Comparison of ENCODE assay signal across 33 cellular contexts in the genomic region with DNA sequence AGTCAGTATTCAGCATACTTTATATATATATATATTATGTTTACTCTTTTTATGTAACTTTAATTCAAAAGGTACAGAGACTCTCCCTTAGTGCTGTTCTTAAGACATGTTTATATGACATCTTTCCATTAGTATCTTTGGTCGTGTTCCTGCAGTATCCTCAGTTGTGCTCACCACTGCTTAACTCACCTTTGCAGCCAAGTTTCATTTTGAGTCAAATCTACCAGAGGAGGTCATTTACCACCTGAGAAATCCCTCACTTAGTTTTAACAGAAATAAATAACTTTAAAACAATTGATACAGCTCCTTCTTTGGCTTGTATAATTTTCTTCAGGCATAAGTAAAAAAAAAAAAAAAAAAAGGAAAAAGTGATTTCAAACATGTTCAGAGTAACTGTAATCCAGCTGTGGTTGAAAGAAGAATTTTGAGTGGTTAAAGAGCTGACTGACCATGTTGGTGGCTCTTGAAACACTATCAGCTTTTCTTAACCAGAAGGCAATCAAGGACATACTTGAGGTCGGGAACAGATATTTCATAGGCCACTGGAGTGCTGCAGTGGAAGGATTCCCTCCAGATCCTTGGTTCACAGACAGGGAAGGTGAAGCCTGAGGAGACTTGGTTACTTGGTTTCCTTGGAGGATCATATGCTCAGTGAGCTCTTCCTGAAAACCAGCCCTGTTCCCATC.
DNase-seq lines count a peak whose midpoint lies in the region; ATAC-seq, FAIRE-seq and TF ChIP-seq lines count a peak whose summit lies in the region.
"Had no signal": no experiment of that assay in that cellular context is flagged by ENCODE, and none has a peak within 500 bp of the region (broad histone marks: within the 10 kb centered on the region; RNA-seq: fewer than 3 reads in every experiment).

No MANE protein-coding gene starts in this region.

- POLR2A ChIA-PET in CD4-positive, alpha-beta memory T cell (lab: Charles Lee; ENCODE audit: partially characterized antibody), result no interaction called here

- H3K27ac ChIP-seq in CD4-positive, alpha-beta memory T cell (ENCODE audit: low read depth, low read length), result no peak overlapping the region
- H3K27ac ChIP-seq: breast epithelium, gastrocnemius medialis, hepatocyte, prostate gland, right lobe of liver, thoracic aorta, uterus had no signal

- peaks cover 18% of the 10 kb centered on the region for H3K4me1 Mint-ChIP-seq in neural crest cell
- H3K4me1 Mint-ChIP-seq in CD4-positive, alpha-beta memory T cell, result no peaks in the 10 kb centered on the region
- H3K4me1 Mint-ChIP-seq: activated naive CD4-positive, alpha-beta T cell treated with anti-CD3 and anti-CD28 coated beads, Interleukin-2, amount 10 ng/mL, durations not matched to agents 7 days and 5 days; naive thymus-derived CD8-positive, alpha-beta T cell; stimulated activated naive CD8-positive, alpha-beta T cell treated with anti-CD3 and anti-CD28 coated beads, Interleukin-15, amount 100 ng/mL, for 72 hours had no signal

- intact Hi-C loops in CD4-positive, alpha-beta memory T cell (cut with micrococcal nuclease), result no loop called here

- peak; percentile 41 for DNase-seq in GM12865 (ENCODE audit: low read depth)
- no peak for DNase-seq in GM19239 (ENCODE audit: insufficient read length, low spot score)
- DNase-seq in neural crest cell (ENCODE audit: low read depth, low spot score), result no peak
- DNase-seq in CD4-positive, alpha-beta memory T cell, result no peak
- no peak for DNase-seq in NCI-H146 (lab: John Stamatoyannopoulos, UW)
- DNase-seq: ACHN; activated CD4-positive, alpha-beta T cell treated with anti-CD3 and anti-CD28 coated beads, Interleukin-2, amount 50 U/mL, for 48 hours; activated naive CD4-positive, alpha-beta T cell treated with anti-CD3 and anti-CD28 coated beads, Interleukin-2, amount 10 ng/mL, durations not matched to agents 7 days and 5 days; activated T-cell treated with anti-CD3 and anti-CD28 coated beads, Interleukin-2, amount 50 U/mL, for 72 hours; BE2C; DMS153; gastrocnemius medialis; H9; naive thymus-derived CD8-positive, alpha-beta T cell; NCI-H1436 treated with DMSO at 0.1 percent for 48 hours; NCI-H446 treated with DMSO at 0.1 percent for 48 hours; NCI-H774; nucleus accumbens; right lobe of liver; SHP77; stimulated activated CD4-positive, alpha-beta T cell treated with anti-CD3 and anti-CD28 coated beads, Interleukin-12 subunit alpha, Interleukin-12 subunit beta, amount 100 ng/mL, for 4 hours; stimulated activated CD4-positive, alpha-beta T cell treated with anti-CD3 and anti-CD28 coated beads, Interleukin-2, amount 100 ng/mL, for 48 hours; stimulated activated naive CD8-positive, alpha-beta T cell treated with anti-CD3 and anti-CD28 coated beads, Interleukin-15, amount 100 ng/mL, for 72 hours; T-helper 2 cell; uterus had no signal

- H3K27me3 Mint-ChIP-seq in neural crest cell (ENCODE audit: low read depth), result no peaks in the 10 kb centered on the region
- peaks cover 3 to 6% of the 10 kb centered on the region in 2 donors for H3K27me3 Mint-ChIP-seq in CD4-positive, alpha-beta memory T cell
- H3K27me3 Mint-ChIP-seq: activated naive CD4-positive, alpha-beta T cell treated with anti-CD3 and anti-CD28 coated beads, Interleukin-2, amount 10 ng/mL, durations not matched to agents 7 days and 5 days had no signal

- peak overlapping the region; percentile 1 for H3K27ac Mint-ChIP-seq in neural crest cell (ENCODE audit: unreplicated experiment)
- no peak overlapping the region for H3K27ac Mint-ChIP-seq in CD4-positive, alpha-beta memory T cell
- H3K27ac Mint-ChIP-seq: activated naive CD4-positive, alpha-beta T cell treated with anti-CD3 and anti-CD28 coated beads, Interleukin-2, amount 10 ng/mL, durations not matched to agents 7 days and 5 days; activated T-cell treated with anti-CD3 and anti-CD28 coated beads, Interleukin-2, amount 50 U/mL, for 72 hours; H9; naive thymus-derived CD8-positive, alpha-beta T cell; stimulated activated naive CD8-positive, alpha-beta T cell treated with anti-CD3 and anti-CD28 coated beads, Interleukin-15, amount 100 ng/mL, for 72 hours had no signal

- no peak overlapping the region for H3K4me3 Mint-ChIP-seq in neural crest cell
- H3K4me3 Mint-ChIP-seq in CD4-positive, alpha-beta memory T cell, result no peak overlapping the region
- H3K4me3 Mint-ChIP-seq: activated naive CD4-positive, alpha-beta T cell treated with anti-CD3 and anti-CD28 coated beads, Interleukin-2, amount 10 ng/mL, durations not matched to agents 7 days and 5 days; activated T-cell treated with anti-CD3 and anti-CD28 coated beads, Interleukin-2, amount 50 U/mL, for 72 hours; H9; naive thymus-derived CD8-positive, alpha-beta T cell; stimulated activated naive CD8-positive, alpha-beta T cell treated with anti-CD3 and anti-CD28 coated beads, Interleukin-15, amount 100 ng/mL, for 72 hours had no signal

- no peaks in the 10 kb centered on the region for H3K9me3 Mint-ChIP-seq in neural crest cell
- no peaks in the 10 kb centered on the region for H3K9me3 Mint-ChIP-seq in CD4-positive, alpha-beta memory T cell
- H3K9me3 Mint-ChIP-seq: activated naive CD4-positive, alpha-beta T cell treated with anti-CD3 and anti-CD28 coated beads, Interleukin-2, amount 10 ng/mL, durations not matched to agents 7 days and 5 days; activated T-cell treated with anti-CD3 and anti-CD28 coated beads, Interleukin-2, amount 50 U/mL, for 72 hours; H9; stimulated activated naive CD8-positive, alpha-beta T cell treated with anti-CD3 and anti-CD28 coated beads, Interleukin-15, amount 100 ng/mL, for 72 hours had no signal

- H3K27me3 ChIP-seq in CD4-positive, alpha-beta memory T cell (ENCODE audit: insufficient read depth, low read length), result no peaks in the 10 kb centered on the region
- H3K27me3 ChIP-seq: BE2C, breast epithelium, gastrocnemius medialis, hepatocyte, right lobe of liver, uterus had no signal

- no peak overlapping the region for H3K4me3 ChIP-seq in GM12865 (ENCODE audit: low read depth, low read length)
- no peak overlapping the region for H3K4me3 ChIP-seq in CD4-positive, alpha-beta memory T cell (ENCODE audit: low read length in 2 of 2)
- H3K4me3 ChIP-seq: breast epithelium, gastrocnemius medialis, hepatocyte, prostate gland, right lobe of liver, thoracic aorta, uterus had no signal

- H3K4me1 ChIP-seq in CD4-positive, alpha-beta memory T cell (ENCODE audit: insufficient read depth, low read length), result no peaks in the 10 kb centered on the region
- H3K4me1 ChIP-seq: breast epithelium, prostate gland, right lobe of liver, uterus had no signal

- H3K36me3 ChIP-seq in CD4-positive, alpha-beta memory T cell (ENCODE audit: insufficient read depth, low read length), result no peaks in the 10 kb centered on the region
- H3K36me3 ChIP-seq: BE2C, breast epithelium, gastrocnemius medialis, prostate gland, right lobe of liver, thoracic aorta, uterus had no signal

- TF ChIP-seq CTCF in GM12865 (IDR thresholded peaks at IDR 0.05; ENCODE audit: insufficient read depth, low read depth, low read length, missing control alignments) (no peak), neural crest cell (conservative IDR thresholded peaks at IDR 0.05) (no peak)

- H3K36me3 Mint-ChIP-seq in neural crest cell (ENCODE audit: low read depth), result no peaks in the 10 kb centered on the region
- no peaks in the 10 kb centered on the region for H3K36me3 Mint-ChIP-seq in CD4-positive, alpha-beta memory T cell
- H3K36me3 Mint-ChIP-seq: activated naive CD4-positive, alpha-beta T cell treated with anti-CD3 and anti-CD28 coated beads, Interleukin-2, amount 10 ng/mL, durations not matched to agents 7 days and 5 days; naive thymus-derived CD8-positive, alpha-beta T cell had no signal

- ATAC-seq in HG03342 (IDR thresholded peaks at IDR 0.05; ENCODE audit: unreplicated experiment) (peak; percentile 66), GM21447 (IDR thresholded peaks at IDR 0.05; ENCODE audit: unreplicated experiment) (no peak)
- ATAC-seq: activated CD4-positive, CD25-positive, alpha-beta regulatory T cell treated with anti-CD3 and anti-CD28 coated beads, Interleukin-2, amount 50 U/mL, for 24 hours; activated T-cell treated with anti-CD3 and anti-CD28 coated beads, Interleukin-2, amount 50 U/mL, for 72 hours; gastrocnemius medialis; naive thymus-derived CD8-positive, alpha-beta T cell; Panc1; right lobe of liver; stimulated activated naive CD8-positive, alpha-beta T cell treated with anti-CD3 and anti-CD28 coated beads, Interleukin-15, amount 100 ng/mL, for 72 hours had no signal

- peak; percentile 73 for FAIRE-seq in GM19239 (lab: Jason Lieb, UNC)

- CTCF ChIA-PET in CD4-positive, alpha-beta memory T cell (lab: Charles Lee; ENCODE audit: partially characterized antibody), result no interaction called here

- H3K9me3 ChIP-seq in CD4-positive, alpha-beta memory T cell (ENCODE audit: control insufficient read depth in 1 of 2, low read length in 2 of 2), result no peaks in the 10 kb centered on the region
- H3K9me3 ChIP-seq: BE2C, breast epithelium, gastrocnemius medialis, prostate gland, right lobe of liver, thoracic aorta, uterus had no signal
